In genomic region chr7:85426487-85426960, GRCh38 we compare ENCODE assay signal across 28 cellular contexts.
DNase-seq lines count a peak whose midpoint lies in the region; ATAC-seq, FAIRE-seq and TF ChIP-seq lines count a peak whose summit lies in the region.
"Had no signal": no experiment of that assay in that cellular context is flagged by ENCODE, and none has a peak within 500 bp of the region (broad histone marks: within the 10 kb centered on the region; RNA-seq: fewer than 3 reads in every experiment).

No MANE protein-coding gene starts in this region.

- intact Hi-C loops in HepG2 (cut with micrococcal nuclease; ENCODE audit: unreplicated experiment) (no loop called here), uterus (cut with DNase I; ENCODE audit: low total_unique reads) (no loop called here)

- DNase-seq in SIG-M5 treated with dmso at 0.1 percent for 504 hours (lab: John Stamatoyannopoulos, UW; ENCODE audit: unreplicated experiment): peak; percentile 3
- no peak for DNase-seq in SIG-M5 (lab: John Stamatoyannopoulos, UW)
- DNase-seq in dedifferentiated amniotic fluid mesenchymal stem cell (ENCODE audit: extremely low spot score): peak; percentile 14
- DNase-seq in HepG2 (ENCODE audit: low spot score): peak; percentile 92
- no peak for DNase-seq in CD1c-positive myeloid dendritic cell (ENCODE audit: extremely low spot score)
- no peak for DNase-seq in uterus
- DNase-seq in D341Med (ENCODE audit: low spot score): no peak
- DNase-seq: 8988T; activated B cell treated with CpG ODN at 0.5 μM for 24 hours; activated CD4-positive, alpha-beta memory T cell treated with anti-CD3 and anti-CD28 coated beads, Interleukin-2, amount 10 ng/mL, durations not matched to agents 7 days and 5 days; activated naive CD4-positive, alpha-beta T cell treated with anti-CD3 and anti-CD28 coated beads for 36 hours; activated T-cell treated with anti-CD3 and anti-CD28 coated beads, Interleukin-2, amount 50 U/mL, for 24 hours; GF-D8; H9; NCI-H1105; NCI-H2107; NCI-H526 treated with DMSO at 0.1 percent for 48 hours; SHP77; stimulated activated CD4-positive, alpha-beta T cell treated with anti-CD3 and anti-CD28 coated beads, Interleukin-2, amount 100 ng/mL, for 48 hours; T-helper 2 cell had no signal

- in situ Hi-C loops in HepG2 (cut with HindIII; ENCODE audit: extremely low pct_ligation_motif_present, low pct_unique_long_range_greater_than_20kb): no loop called here

- H4K20me1 ChIP-seq in HepG2 (ENCODE audit: insufficient read depth, low read length): no peaks in the 10 kb centered on the region
- H4K20me1 ChIP-seq: BLaER1 had no signal

- H3K4me2 ChIP-seq in HepG2 (ENCODE audit: low read depth, low read length): peak overlapping the region; percentile 47
- H3K4me2 ChIP-seq: BLaER1, KMS-11 had no signal

- H3K27me3 ChIP-seq in HepG2 (ENCODE audit: control insufficient read depth in 1 of 2, insufficient read depth in 2 of 2, low read length in 2 of 2) (no peaks in the 10 kb centered on the region), uterus (no peaks in the 10 kb centered on the region)
- H3K27me3 ChIP-seq: ascending aorta, BLaER1 had no signal

- no TSS peak for BruUV-seq in HepG2 (replicated peaks; lab: Mats Ljungman, UMichigan)

- H3K79me2 ChIP-seq in HepG2 (ENCODE audit: insufficient read depth, low read length): no peaks in the 10 kb centered on the region

- H3K9ac ChIP-seq in HepG2 (ENCODE audit: insufficient read depth, low read depth, low read length): no peak overlapping the region
- H3K9ac ChIP-seq: BLaER1, KMS-11 had no signal

- TF ChIP-seq RAD21 in HepG2 (CRISPR knock-in tag; IDR thresholded peaks at IDR 0.05): no peak

- H2AFZ ChIP-seq in HepG2 (ENCODE audit: low read length): no peak overlapping the region

- CTCF ChIA-PET in HepG2 (lab: Yijun Ruan, JAX; ENCODE audit: low intra/inter-chr PET ratio, low total read pairs): no interaction called here

- H3K4me3 ChIP-seq in HepG2 (replicated peaks in 1 of 3; ENCODE audit: insufficient read depth in 1 of 3, low read depth in 2 of 3, low read length in 3 of 3): no peak overlapping the region
- H3K4me3 ChIP-seq in uterus: no peak overlapping the region
- H3K4me3 ChIP-seq: ascending aorta, BLaER1, skin epidermis had no signal

- POLR2A ChIA-PET in HepG2 (lab: Yijun Ruan, JAX): interaction anchor here (1.4 kb wide), 1 partner anchor 9 kb away, joined by 3 read pairs; no protein-coding TSS in a partner anchor

- H3K9me3 ChIP-seq in HepG2 (ENCODE audit: low read length) (no peaks in the 10 kb centered on the region), uterus (no peaks in the 10 kb centered on the region)
- H3K9me3 ChIP-seq: ascending aorta had no signal

- H3K4me1 ChIP-seq in HepG2 (ENCODE audit: insufficient read depth, low read length) (peaks cover 24% of the 10 kb centered on the region), uterus (no peaks in the 10 kb centered on the region)
- H3K4me1 ChIP-seq: ascending aorta had no signal

- TF ChIP-seq EP300 in HepG2 (IDR thresholded peaks at IDR 0.05; ENCODE audit: low read depth in 2 of 2, low read length in 2 of 2): peak; percentile 62 to 70; a peak in 2 of 4 replicates
- peak; percentile 89 for TF ChIP-seq EP300 in HepG2 (CRISPR knock-in tag; IDR thresholded peaks at IDR 0.05; ENCODE audit: borderline replicate concordance)

- TF ChIP-seq CTCF in HepG2 (CRISPR knock-in tag; IDR thresholded peaks at IDR 0.05): peak; percentile 36
- no peak for TF ChIP-seq CTCF in uterus (IDR thresholded peaks at IDR 0.05)

- peak in 1 of 2 experiments; percentile 39; a peak in 1 of 4 replicates for TF ChIP-seq POLR2A in HepG2 (IDR thresholded peaks at IDR 0.05; ENCODE audit: insufficient read depth in 1 of 2, low read depth in 2 of 2, low read length in 2 of 2)
- TF ChIP-seq POLR2A in uterus (IDR thresholded peaks at IDR 0.05): no peak

- H3K36me3 ChIP-seq in HepG2 (replicated peaks in 1 of 2; ENCODE audit: control insufficient read depth in 1 of 2, insufficient read depth in 2 of 2, low read length in 2 of 2): no peaks in the 10 kb centered on the region
- H3K36me3 ChIP-seq in uterus: no peaks in the 10 kb centered on the region
- H3K36me3 ChIP-seq: ascending aorta, BLaER1 had no signal

- 43% methylated on average over 2 of the region's 2 CpGs for WGBS in HepG2 (ENCODE audit: low lambda C conversion rate)

- FAIRE-seq in HepG2 (lab: Jason Lieb, UNC): peak; percentile 97
- FAIRE-seq: GM19239, kidney had no signal

- ATAC-seq in HepG2 (peak; percentile 98), HG03097 (IDR thresholded peaks at IDR 0.05; ENCODE audit: low FRiP score, unreplicated experiment) (no peak)
- ATAC-seq: natural killer cell treated with Interleukin-12 subunit alpha and Interleukin-12 subunit beta and Interleukin-15 and Interleukin-18, amount 100 ng/mL, for 72 hours had no signal

- H3K27ac ChIP-seq in HepG2 (ENCODE audit: extremely low read length, insufficient read depth, low read length): peak overlapping the region; percentile 70
- no peak overlapping the region for H3K27ac ChIP-seq in uterus
- H3K27ac ChIP-seq: ascending aorta, BLaER1, KMS-11, skin epidermis had no signal

TF ChIP-seq in HepG2, 621 proteins besides CTCF, POLR2A, EP300 and RAD21 (continues in another document):
- TF ChIP-seq, protein P1, sequence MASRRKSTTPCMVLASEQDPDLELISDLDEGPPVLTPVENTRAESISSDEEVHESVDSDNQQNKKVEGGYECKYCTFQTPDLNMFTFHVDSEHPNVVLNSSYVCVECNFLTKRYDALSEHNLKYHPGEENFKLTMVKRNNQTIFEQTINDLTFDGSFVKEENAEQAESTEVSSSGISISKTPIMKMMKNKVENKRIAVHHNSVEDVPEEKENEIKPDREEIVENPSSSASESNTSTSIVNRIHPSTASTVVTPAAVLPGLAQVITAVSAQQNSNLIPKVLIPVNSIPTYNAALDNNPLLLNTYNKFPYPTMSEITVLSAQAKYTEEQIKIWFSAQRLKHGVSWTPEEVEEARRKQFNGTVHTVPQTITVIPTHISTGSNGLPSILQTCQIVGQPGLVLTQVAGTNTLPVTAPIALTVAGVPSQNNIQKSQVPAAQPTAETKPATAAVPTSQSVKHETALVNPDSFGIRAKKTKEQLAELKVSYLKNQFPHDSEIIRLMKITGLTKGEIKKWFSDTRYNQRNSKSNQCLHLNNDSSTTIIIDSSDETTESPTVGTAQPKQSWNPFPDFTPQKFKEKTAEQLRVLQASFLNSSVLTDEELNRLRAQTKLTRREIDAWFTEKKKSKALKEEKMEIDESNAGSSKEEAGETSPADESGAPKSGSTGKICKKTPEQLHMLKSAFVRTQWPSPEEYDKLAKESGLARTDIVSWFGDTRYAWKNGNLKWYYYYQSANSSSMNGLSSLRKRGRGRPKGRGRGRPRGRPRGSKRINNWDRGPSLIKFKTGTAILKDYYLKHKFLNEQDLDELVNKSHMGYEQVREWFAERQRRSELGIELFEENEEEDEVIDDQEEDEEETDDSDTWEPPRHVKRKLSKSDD (CRISPR knock-in tag; IDR thresholded peaks at IDR 0.05; ENCODE audit: low read depth): peak; percentile 64; the same call in 1 of the 2 replicates
- TF ChIP-seq ZNF547 (CRISPR knock-in tag; IDR thresholded peaks at IDR 0.05) (no peak), KDM6A (CRISPR knock-in tag; IDR thresholded peaks at IDR 0.05; ENCODE audit: low read depth) (peak; percentile 47; the same call in 1 of the 2 replicates)

Comparison
In these comparisons a context has a peak if more than half of its experiments do, and no peak if none do; other contexts are left out.
1. DNase-seq: peak in SIG-M5 treated with dmso at 0.1 percent for 504 hours (single experiment), dedifferentiated amniotic fluid mesenchymal stem cell (single experiment) and HepG2 (single experiment); none in SIG-M5 (single experiment), CD1c-positive myeloid dendritic cell (single experiment), uterus (0 of 2) and D341Med (single experiment).